In the genomic region with DNA sequence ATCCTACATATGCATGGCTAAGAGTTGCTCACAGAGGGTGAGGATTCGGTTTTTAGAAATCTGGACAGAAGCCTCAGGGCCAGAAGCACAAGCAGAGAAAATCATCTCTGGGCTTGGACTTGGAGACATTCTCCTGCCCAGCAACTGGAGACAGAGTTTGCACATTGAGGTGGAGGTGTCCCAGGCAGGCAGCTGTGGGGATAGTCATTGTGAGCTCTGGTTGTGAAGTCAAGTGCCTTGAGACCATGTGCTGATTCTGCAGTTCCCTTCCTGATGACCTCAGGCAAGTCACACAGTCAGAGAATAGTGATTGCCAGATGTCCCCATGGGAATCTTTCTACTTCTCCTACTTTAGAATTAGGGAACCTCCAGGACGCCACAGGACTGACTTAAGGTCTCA, we compare ENCODE assay signal across 15 cellular contexts.
"Had no signal": no experiment of that assay in that cellular context is flagged by ENCODE, and none has a peak within 500 bp of the region (broad histone marks: within the 10 kb centered on the region; RNA-seq: fewer than 3 reads in every experiment).

No MANE protein-coding gene starts in this region.

- DNase-seq: activated B cell treated with CpG ODN at 0.5 μM for 24 hours; activated CD4-positive, alpha-beta T cell treated with anti-CD3 and anti-CD28 coated beads for 48 hours; activated CD8-positive, alpha-beta T cell treated with anti-CD3 and anti-CD28 coated beads for 36 hours; activated naive CD8-positive, alpha-beta T cell treated with anti-CD3 and anti-CD28 coated beads for 36 hours; amygdala; central memory CD4-positive, alpha-beta T cell; effector memory CD8-positive, alpha-beta T cell; foreskin melanocyte; heart right ventricle; nucleus accumbens; spleen; T-helper 2 cell; upper lobe of left lung had no signal

- H3K9me3 ChIP-seq: right atrium auricular region, suprapubic skin had no signal

- H3K4me1 ChIP-seq: right atrium auricular region, upper lobe of left lung had no signal

- H3K4me3 ChIP-seq: heart right ventricle, right atrium auricular region, spleen, suprapubic skin, upper lobe of left lung had no signal

- H3K36me3 ChIP-seq: heart right ventricle, right atrium auricular region, spleen, suprapubic skin, upper lobe of left lung had no signal

- H3K27me3 ChIP-seq: right atrium auricular region, suprapubic skin, upper lobe of left lung had no signal

- H3K27ac ChIP-seq: heart right ventricle, right atrium auricular region, spleen, suprapubic skin, upper lobe of left lung had no signal
